Comparison of ENCODE assay signal across 1 cellular context in genomic region chr22:38740754-38741153, GRCh38.
TF ChIP-seq lines count a peak whose summit lies in the region.

No MANE protein-coding gene starts in this region.

TF ChIP-seq in K562, 482 proteins besides CTCF, POLR2A, EP300 and RAD21:
- TF ChIP-seq CREB1 (IDR thresholded peaks at IDR 0.05) (no peak), CREB1 (CRISPR knock-in tag; IDR thresholded peaks at IDR 0.05) (no peak), ASH1L (IDR thresholded peaks at IDR 0.05; ENCODE audit: borderline replicate concordance, low read depth, partially characterized antibody) (no peak), ZNF431 (CRISPR knock-in tag; IDR thresholded peaks at IDR 0.05) (no peak), GABPA (tag; conservative IDR thresholded peaks at IDR 0.05; ENCODE audit: low read depth) (no peak), MBD2 (IDR thresholded peaks at IDR 0.05; ENCODE audit: borderline replicate concordance, low read depth) (no peak), CBFA2T3 (IDR thresholded peaks at IDR 0.05) (no peak), ZBTB34 (CRISPR knock-in tag; IDR thresholded peaks at IDR 0.05) (no peak), SREBF2 (CRISPR knock-in tag; IDR thresholded peaks at IDR 0.05) (no peak), DNMT1 (IDR thresholded peaks at IDR 0.05) (no peak), RCOR1 (IDR thresholded peaks at IDR 0.05; ENCODE audit: borderline replicate concordance in 1 of 2, low read depth in 2 of 2, low read length in 2 of 2) (no peak), MCM2 (IDR thresholded peaks at IDR 0.05; ENCODE audit: low read depth) (no peak), ZNF175 (CRISPR knock-in tag; IDR thresholded peaks at IDR 0.05; ENCODE audit: low read depth) (no peak), HDGF (IDR thresholded peaks at IDR 0.05) (no peak), SRSF9 (IDR thresholded peaks at IDR 0.05; ENCODE audit: borderline replicate concordance, low read depth, low read length) (no peak), SMARCA4 (IDR thresholded peaks at IDR 0.05) (no peak), ESRRB (CRISPR knock-in tag; IDR thresholded peaks at IDR 0.05; ENCODE audit: borderline replicate concordance) (no peak), MITF (IDR thresholded peaks at IDR 0.05) (no peak), POLR3A (IDR thresholded peaks at IDR 0.05; ENCODE audit: borderline replicate concordance, extremely low read depth, insufficient read depth, insufficient read length) (no peak)
- TF ChIP-seq, protein P1, sequence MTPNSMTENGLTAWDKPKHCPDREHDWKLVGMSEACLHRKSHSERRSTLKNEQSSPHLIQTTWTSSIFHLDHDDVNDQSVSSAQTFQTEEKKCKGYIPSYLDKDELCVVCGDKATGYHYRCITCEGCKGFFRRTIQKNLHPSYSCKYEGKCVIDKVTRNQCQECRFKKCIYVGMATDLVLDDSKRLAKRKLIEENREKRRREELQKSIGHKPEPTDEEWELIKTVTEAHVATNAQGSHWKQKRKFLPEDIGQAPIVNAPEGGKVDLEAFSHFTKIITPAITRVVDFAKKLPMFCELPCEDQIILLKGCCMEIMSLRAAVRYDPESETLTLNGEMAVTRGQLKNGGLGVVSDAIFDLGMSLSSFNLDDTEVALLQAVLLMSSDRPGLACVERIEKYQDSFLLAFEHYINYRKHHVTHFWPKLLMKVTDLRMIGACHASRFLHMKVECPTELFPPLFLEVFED (CRISPR knock-in tag; conservative IDR thresholded peaks at IDR 0.05): no peak
- TF ChIP-seq, protein P2, sequence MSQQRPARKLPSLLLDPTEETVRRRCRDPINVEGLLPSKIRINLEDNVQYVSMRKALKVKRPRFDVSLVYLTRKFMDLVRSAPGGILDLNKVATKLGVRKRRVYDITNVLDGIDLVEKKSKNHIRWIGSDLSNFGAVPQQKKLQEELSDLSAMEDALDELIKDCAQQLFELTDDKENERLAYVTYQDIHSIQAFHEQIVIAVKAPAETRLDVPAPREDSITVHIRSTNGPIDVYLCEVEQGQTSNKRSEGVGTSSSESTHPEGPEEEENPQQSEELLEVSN (IDR thresholded peaks at IDR 0.05; ENCODE audit: borderline replicate concordance in 1 of 2, extremely low read depth in 1 of 2, insufficient read depth in 1 of 2, insufficient read length in 1 of 2, low read depth in 1 of 2, low read length in 1 of 2, poor library complexity in 1 of 2, severe bottlenecking in 1 of 2): no peak
